In the genomic region with DNA sequence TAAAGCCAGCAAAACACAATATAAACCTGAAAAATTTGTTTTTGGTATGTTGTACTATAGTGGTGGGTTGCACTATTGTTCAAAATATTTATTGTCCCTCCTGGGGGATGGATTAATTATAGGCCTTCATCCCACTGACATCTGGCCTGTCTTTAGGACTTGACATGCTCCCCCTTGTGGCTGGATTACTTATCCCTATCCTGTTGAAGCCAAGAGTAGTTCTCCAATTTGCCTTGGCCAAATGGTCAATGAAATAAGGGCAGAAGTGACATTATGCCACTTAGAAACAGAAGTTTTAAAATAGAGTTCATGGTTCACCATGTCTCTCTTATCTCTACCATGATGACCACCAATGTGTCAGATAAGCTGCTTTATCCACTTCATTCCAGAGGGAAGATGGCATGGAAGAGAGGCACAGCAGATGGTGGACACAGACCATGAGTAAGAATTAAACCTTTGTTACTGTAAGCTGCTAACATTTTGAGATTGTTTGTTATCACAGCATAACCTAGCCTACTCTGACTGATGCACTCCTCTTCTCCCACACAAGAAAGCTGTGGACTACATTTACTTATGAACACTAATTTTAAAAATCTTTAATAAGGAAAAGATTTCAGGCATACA, we compare ENCODE assay signal across 8 cellular contexts. TPM values are rescaled to one million over a fixed set of nuclear protein-coding genes. Genes with fewer than 3 reads are reported as not detected.
DNase-seq lines count a peak whose midpoint lies in the region; ATAC-seq and TF ChIP-seq lines count a peak whose summit lies in the region.

No MANE protein-coding gene starts in this region.

- H3K4ac ChIP-seq in mesenchymal stem cell (ENCODE audit: low read depth in 1 of 2, low read length in 2 of 2), result no peak overlapping the region

- H3K14ac ChIP-seq in mesenchymal stem cell (ENCODE audit: low read length in 2 of 2), result no peak overlapping the region

- no peak overlapping the region for H2AFZ ChIP-seq in mesenchymal stem cell (ENCODE audit: low read depth, low read length)

- peaks cover 5% of the 10 kb centered on the region for H3K9me3 ChIP-seq in mesenchymal stem cell (ENCODE audit: control insufficient read depth, low read length)

- no peak overlapping the region for H3K23ac ChIP-seq in mesenchymal stem cell (ENCODE audit: low read length in 2 of 2)

- DNase-seq in activated T-cell treated with anti-CD3 and anti-CD28 coated beads for 24 hours (ENCODE audit: low read depth), result peak; percentile 7
- no peak for DNase-seq in activated T-cell treated with anti-CD3 and anti-CD28 coated beads, Interleukin-2, amount 50 U/mL, for 48 hours
- peak; percentile 36 for DNase-seq in MV-4-11 (lab: John Stamatoyannopoulos, UW)
- no peak for DNase-seq in astrocyte of the cerebellum (ENCODE audit: low read depth)
- DNase-seq in mesenchymal stem cell, result peak; percentile 26
- no peak for DNase-seq in hypothalamus (lab: John Stamatoyannopoulos, UW)
- no peak for DNase-seq in stimulated activated CD4-positive, alpha-beta T cell treated with anti-CD3 and anti-CD28 coated beads, Interleukin-1b, Interleukin-23, amount 100 ng/mL, for 48 hours

- H2BK120ac ChIP-seq in mesenchymal stem cell (ENCODE audit: low read depth, low read length), result no peak overlapping the region

- no peak overlapping the region for H2BK12ac ChIP-seq in mesenchymal stem cell (ENCODE audit: low read length in 2 of 2)

- ATAC-seq in HG03095 (IDR thresholded peaks at IDR 0.05; ENCODE audit: unreplicated experiment), result no peak

- H3K27ac ChIP-seq in mesenchymal stem cell (ENCODE audit: low read length, poor library complexity, severe bottlenecking), result no peak overlapping the region

- in situ Hi-C loops in astrocyte of the cerebellum (cut with HindIII; ENCODE audit: low sequenced_read_pairs), result loop anchor here (25.0 kb wide), 1 partner anchor 1065 kb away; no protein-coding TSS in a partner anchor

- no peaks in the 10 kb centered on the region for H3K27me3 ChIP-seq in mesenchymal stem cell (ENCODE audit: control insufficient read depth in 1 of 2, insufficient read depth in 1 of 2, low read length in 2 of 2)

- TF ChIP-seq CTCF in astrocyte of the cerebellum (IDR thresholded peaks at IDR 0.05; ENCODE audit: low read depth, low read length, missing control alignments), result peak; percentile 55

- H3K36me3 ChIP-seq in mesenchymal stem cell (ENCODE audit: control insufficient read depth in 1 of 2, insufficient read depth in 2 of 2, low read depth in 1 of 2, low read length in 2 of 2), result no peaks in the 10 kb centered on the region

- no peak overlapping the region for H3K4me3 ChIP-seq in astrocyte of the cerebellum (ENCODE audit: low read depth, low read length)
- no peak overlapping the region for H3K4me3 ChIP-seq in mesenchymal stem cell (ENCODE audit: insufficient read depth in 1 of 2, low read depth in 1 of 2, low read length in 2 of 2)

- H2BK5ac ChIP-seq in mesenchymal stem cell (ENCODE audit: low read depth, low read length, poor library complexity, severe bottlenecking), result no peak overlapping the region

- no peaks in the 10 kb centered on the region for H3K79me1 ChIP-seq in mesenchymal stem cell (replicated peaks; ENCODE audit: low read length, poor library complexity, severe bottlenecking)

- H4K91ac ChIP-seq in mesenchymal stem cell (ENCODE audit: low read length), result no peak overlapping the region

- no peak overlapping the region for H4K8ac ChIP-seq in mesenchymal stem cell (ENCODE audit: low read length)

- H3K4me1 ChIP-seq in mesenchymal stem cell (ENCODE audit: control insufficient read depth, insufficient read depth, low read depth, low read length), result peaks cover 1% of the 10 kb centered on the region

- H2BK15ac ChIP-seq in mesenchymal stem cell (ENCODE audit: low read depth, poor library complexity, severe bottlenecking), result no peak overlapping the region

- no peak overlapping the region for H3K9ac ChIP-seq in mesenchymal stem cell (ENCODE audit: low read length)

- no peak overlapping the region for H2AK5ac ChIP-seq in mesenchymal stem cell (ENCODE audit: low read length, severe bottlenecking)

- H3K4me2 ChIP-seq in mesenchymal stem cell (ENCODE audit: low read length, poor library complexity, severe bottlenecking), result no peak overlapping the region

- H3K18ac ChIP-seq in mesenchymal stem cell (ENCODE audit: low read depth in 1 of 2, low read length in 2 of 2), result no peak overlapping the region

RNA-seq across cellular contexts. Expression of gene ARHGEF28, which starts 29.2 kb away (rescaled TPM):
- 6.0 TPM for polyA plus RNA-seq in mesenchymal stem cell (2013, experiment 1 of 2)
- polyA plus RNA-seq in mesenchymal stem cell (2013, experiment 2 of 2), result 5.8 TPM

RNA-seq across cellular contexts. Expression of gene UTP15, which starts 31.3 kb away (rescaled TPM):
- polyA plus RNA-seq in mesenchymal stem cell (2013, experiment 1 of 2), result 8.2 TPM
- polyA plus RNA-seq in mesenchymal stem cell (2013, experiment 2 of 2), result 8.3 TPM

RNA-seq across cellular contexts. Expression of gene ANKRA2, which starts 31.4 kb away (rescaled TPM):
- 14.0 TPM for polyA plus RNA-seq in mesenchymal stem cell (2013, experiment 1 of 2)
- 14.4 TPM for polyA plus RNA-seq in mesenchymal stem cell (2013, experiment 2 of 2)

Comparison
In these comparisons a context has a peak if more than half of its experiments do, and no peak if none do; other contexts are left out.
1. DNase-seq: peak in activated T-cell treated with anti-CD3 and anti-CD28 coated beads for 24 hours (single experiment), MV-4-11 (single experiment) and mesenchymal stem cell (single experiment); none in activated T-cell treated with anti-CD3 and anti-CD28 coated beads, Interleukin-2, amount 50 U/mL, for 48 hours (0 of 2), astrocyte of the cerebellum (single experiment), hypothalamus (0 of 51) and stimulated activated CD4-positive, alpha-beta T cell treated with anti-CD3 and anti-CD28 coated beads, Interleukin-1b, Interleukin-23, amount 100 ng/mL, for 48 hours (single experiment).